8 cellular contexts compared by ENCODE assay signal in genomic region chr12:128810182-128811127, GRCh38. TPM values are rescaled to one million over a fixed set of nuclear protein-coding genes. Genes with fewer than 3 reads are reported as not detected.
DNase-seq lines count a peak whose midpoint lies in the region; ATAC-seq and TF ChIP-seq lines count a peak whose summit lies in the region.

No MANE protein-coding gene starts in this region.

- no peaks in the 10 kb centered on the region for H3K27me3 ChIP-seq in neuronal stem cell (ENCODE audit: control insufficient read depth in 3 of 3, insufficient read depth in 3 of 3, low read depth in 1 of 3, low read length in 3 of 3)

- no CpG with 5 or more reads among the region's 14 CpGs for WGBS in neuronal stem cell (ENCODE audit: extremely low coverage in 2 of 2, insufficient read length in 2 of 2, insufficient replicate concordance in 1 of 2), 2 donors

- no peak overlapping the region for H4K8ac ChIP-seq in neuronal stem cell (ENCODE audit: low read depth, low read length)

- peaks cover 0 to 10% of the 10 kb centered on the region in 2 donors for H3K4me1 ChIP-seq in neuronal stem cell (ENCODE audit: control insufficient read depth in 2 of 2, insufficient read depth in 1 of 2, low read depth in 1 of 2, low read length in 2 of 2)

- no peak overlapping the region for H3K27ac ChIP-seq in neuronal stem cell (replicated peaks; ENCODE audit: low read length)

- H3K36me3 ChIP-seq in neuronal stem cell (replicated peaks in 1 of 2; ENCODE audit: control insufficient read depth in 2 of 2, insufficient read depth in 2 of 2, low read length in 2 of 2) = peaks cover 18 to 80% of the 10 kb centered on the region in 2 donors

- peak overlapping the region; percentile 38 for H3K14ac ChIP-seq in neuronal stem cell (ENCODE audit: low read length)

- H2BK12ac ChIP-seq in neuronal stem cell (ENCODE audit: low read length) = no peak overlapping the region

- H3K18ac ChIP-seq in neuronal stem cell (ENCODE audit: low read length) = no peak overlapping the region

- H2AK5ac ChIP-seq in neuronal stem cell (ENCODE audit: low read depth, low read length) = no peak overlapping the region

- H2BK5ac ChIP-seq in neuronal stem cell (ENCODE audit: low read length) = no peak overlapping the region

- H3K79me1 ChIP-seq in neuronal stem cell (ENCODE audit: low read depth, low read length) = peaks cover 5% of the 10 kb centered on the region

- H3K9ac ChIP-seq in neuronal stem cell (ENCODE audit: low read depth, low read length, poor library complexity) = peak overlapping the region; percentile 78

- peaks cover 0 to 6% of the 10 kb centered on the region in 2 donors for H3K9me3 ChIP-seq in neuronal stem cell (replicated peaks in 1 of 2; ENCODE audit: control insufficient read depth in 2 of 2, insufficient read depth in 1 of 2, low read depth in 1 of 2, low read length in 2 of 2)

- no peak overlapping the region for H4K91ac ChIP-seq in neuronal stem cell (ENCODE audit: low read depth, low read length, poor library complexity)

- DNase-seq in GM10266 (ENCODE audit: extremely low spot score) (peak; percentile 60), cerebellar cortex (ENCODE audit: low spot score) (peak; percentile 76), neuronal stem cell (ENCODE audit: low spot score) (no peak), NCI-H446 (lab: John Stamatoyannopoulos, UW) (no peak), NCI-H774 (lab: John Stamatoyannopoulos, UW) (no peak), NCI-H524 treated with DMSO at 0.1 percent for 48 hours (lab: John Stamatoyannopoulos, UW) (no peak)

- H2BK15ac ChIP-seq in neuronal stem cell (ENCODE audit: low read length) = no peak overlapping the region

- H2BK120ac ChIP-seq in neuronal stem cell (ENCODE audit: low read depth, low read length) = no peak overlapping the region

- no peak overlapping the region for H3K4me2 ChIP-seq in neuronal stem cell (ENCODE audit: insufficient read depth, low read length, poor library complexity, severe bottlenecking)

- peak; percentile 66 for ATAC-seq in GM21360 (IDR thresholded peaks at IDR 0.05; ENCODE audit: unreplicated experiment)
- ATAC-seq in HG03521 (IDR thresholded peaks at IDR 0.05; ENCODE audit: unreplicated experiment) = peak; percentile 59

- no peak overlapping the region for H3K4ac ChIP-seq in neuronal stem cell (ENCODE audit: low read length)

- H3K4me3 ChIP-seq in neuronal stem cell (ENCODE audit: low read length in 2 of 2) = no peak overlapping the region

- no peak for TF ChIP-seq CTCF in GM10266 (IDR thresholded peaks at IDR 0.05; ENCODE audit: control insufficient read depth, insufficient read depth, low read depth, missing control alignments)

- H3K23ac ChIP-seq in neuronal stem cell (ENCODE audit: low read depth, low read length, poor library complexity) = no peak overlapping the region

- H2AFZ ChIP-seq in neuronal stem cell (ENCODE audit: low read length) = no peak overlapping the region

RNA-seq across cellular contexts. Expression of gene SLC15A4, which starts 13.3 kb away (rescaled TPM):
- polyA plus RNA-seq in neuronal stem cell (2013, experiment 1 of 2) = 9.6 TPM
- 9.9 TPM for polyA plus RNA-seq in neuronal stem cell (2013, experiment 2 of 2)

RNA-seq across cellular contexts. Expression of gene GLT1D1, which starts 42.8 kb away (rescaled TPM):
- 7.6 TPM for polyA plus RNA-seq in neuronal stem cell (2013, experiment 1 of 2)
- polyA plus RNA-seq in neuronal stem cell (2013, experiment 2 of 2) = 7.7 TPM

Comparison
In these comparisons a context has a peak if more than half of its experiments do, and no peak if none do; other contexts are left out.
1. DNase-seq: peak in GM10266 (single experiment) and cerebellar cortex (single experiment); none in neuronal stem cell (single experiment), NCI-H446 (0 of 2), NCI-H774 (single experiment) and NCI-H524 treated with DMSO at 0.1 percent for 48 hours (single experiment).